In the genomic region with DNA sequence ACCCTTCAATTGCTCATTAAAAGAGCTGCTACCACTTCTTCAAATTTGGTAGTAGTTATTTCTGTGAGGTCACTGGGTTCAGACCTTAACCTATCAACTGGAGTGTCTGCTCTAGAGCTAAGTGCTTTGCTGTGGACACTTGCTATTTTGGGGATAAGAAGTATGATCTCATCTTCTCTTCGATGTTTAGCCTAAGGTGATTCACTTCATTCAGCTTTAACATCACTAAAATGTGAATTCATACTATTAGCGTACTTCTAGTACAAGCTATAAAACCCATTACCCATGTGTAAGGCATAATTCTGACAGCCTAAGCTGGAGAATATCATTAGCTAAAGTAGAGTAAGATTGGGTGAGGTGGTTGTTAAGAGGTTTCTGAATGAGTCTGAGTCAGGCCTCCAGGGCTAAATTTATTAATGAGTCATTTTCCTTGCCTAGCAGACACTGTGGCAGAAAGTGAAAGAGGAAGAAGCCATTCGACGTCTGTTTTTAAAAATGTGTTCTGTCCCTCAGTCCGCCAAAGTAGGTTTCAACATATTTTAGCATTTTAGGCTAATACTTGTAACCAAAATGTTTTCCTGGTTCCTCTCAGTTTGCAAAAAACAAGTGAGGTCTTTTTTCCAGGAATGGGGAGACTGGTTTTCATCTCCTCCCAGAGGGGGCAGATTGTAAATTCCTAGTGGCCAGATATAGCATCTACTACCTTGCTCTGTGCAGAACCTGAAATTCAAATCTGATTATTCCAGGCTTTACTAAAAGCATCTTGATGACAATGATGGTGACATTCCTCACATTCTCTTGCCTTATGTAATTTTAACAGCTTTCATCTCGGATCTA, we compare ENCODE assay signal across 8 cellular contexts.
DNase-seq lines count a peak whose midpoint lies in the region; ATAC-seq and TF ChIP-seq lines count a peak whose summit lies in the region.

No MANE protein-coding gene starts in this region.

- TF ChIP-seq CTCF in epithelial cell of esophagus (IDR thresholded peaks at IDR 0.05; ENCODE audit: insufficient read depth, low read depth, low read length, missing control alignments) = peak; percentile 44

- peak overlapping the region; percentile 23 to 26 for H3K4me3 ChIP-seq in CD4-positive, alpha-beta memory T cell (ENCODE audit: low read length in 2 of 2)
- peak overlapping the region; percentile 31 for H3K4me3 ChIP-seq in SJCRH30
- H3K4me3 ChIP-seq in epithelial cell of esophagus (ENCODE audit: low read length) = peak overlapping the region; percentile 26
- peak overlapping the region; percentile 30 for H3K4me3 ChIP-seq in naive thymus-derived CD4-positive, alpha-beta T cell (ENCODE audit: low read length)

- intact Hi-C loops in CD4-positive, alpha-beta memory T cell (cut with micrococcal nuclease) = no loop called here
- intact Hi-C loops in naive thymus-derived CD4-positive, alpha-beta T cell (cut with micrococcal nuclease) = no loop called here

- H3K4me1 ChIP-seq in CD4-positive, alpha-beta memory T cell (ENCODE audit: insufficient read depth, low read length) = peaks cover 13% of the 10 kb centered on the region
- H3K4me1 ChIP-seq in SJCRH30 = peaks cover 7% of the 10 kb centered on the region
- H3K4me1 ChIP-seq in naive thymus-derived CD4-positive, alpha-beta T cell (ENCODE audit: control insufficient read depth in 2 of 2, insufficient read depth in 2 of 2, low read length in 2 of 2) = no peaks in the 10 kb centered on the region

- ATAC-seq in GM19395 (IDR thresholded peaks at IDR 0.05; ENCODE audit: unreplicated experiment) (peak; percentile 99), HG03196 (IDR thresholded peaks at IDR 0.05; ENCODE audit: unreplicated experiment) (peak; percentile 98)
- peak; percentile 92 for ATAC-seq in naive thymus-derived CD4-positive, alpha-beta T cell

- no peaks in the 10 kb centered on the region for H3K9me3 ChIP-seq in CD4-positive, alpha-beta memory T cell (ENCODE audit: control insufficient read depth in 1 of 2, low read length in 2 of 2)
- no peaks in the 10 kb centered on the region; the same call in 1 of the 2 replicates for H3K9me3 ChIP-seq in SJCRH30 (replicated peaks)
- no peaks in the 10 kb centered on the region for H3K9me3 ChIP-seq in naive thymus-derived CD4-positive, alpha-beta T cell (ENCODE audit: control insufficient read depth in 2 of 3, low read length in 3 of 3)

- H3K36me3 Mint-ChIP-seq in CD4-positive, alpha-beta memory T cell = no peaks in the 10 kb centered on the region
- H3K36me3 Mint-ChIP-seq in naive thymus-derived CD4-positive, alpha-beta T cell = peaks cover 0 to 2% (median 0%) of the 10 kb centered on the region in 5 donors

- H3K27me3 Mint-ChIP-seq in CD4-positive, alpha-beta memory T cell = peaks cover 0 to 2% of the 10 kb centered on the region in 2 donors
- H3K27me3 Mint-ChIP-seq in naive thymus-derived CD4-positive, alpha-beta T cell = peaks cover 0 to 21% (median 7%) of the 10 kb centered on the region in 5 donors

- peak overlapping the region in 6 of 7 donors; percentile 4 to 72 (median 39) for H3K27ac Mint-ChIP-seq in CD4-positive, alpha-beta memory T cell
- H3K27ac Mint-ChIP-seq in naive thymus-derived CD4-positive, alpha-beta T cell = peak overlapping the region in 1 of 9 donors; percentile 47

- H3K27ac ChIP-seq in CD4-positive, alpha-beta memory T cell (ENCODE audit: low read depth, low read length) = no peak overlapping the region
- H3K27ac ChIP-seq in SJCRH30 = peak overlapping the region; percentile 16
- no peak overlapping the region for H3K27ac ChIP-seq in naive thymus-derived CD4-positive, alpha-beta T cell (ENCODE audit: low read depth, low read length)

- CTCF ChIA-PET in CD4-positive, alpha-beta memory T cell (lab: Charles Lee; ENCODE audit: partially characterized antibody) = no interaction called here
- CTCF ChIA-PET in naive thymus-derived CD4-positive, alpha-beta T cell (lab: Charles Lee) = no interaction called here

- H3K27me3 ChIP-seq in CD4-positive, alpha-beta memory T cell (ENCODE audit: insufficient read depth, low read length) = no peaks in the 10 kb centered on the region
- H3K27me3 ChIP-seq in SJCRH30 = no peaks in the 10 kb centered on the region
- H3K27me3 ChIP-seq in naive thymus-derived CD4-positive, alpha-beta T cell (ENCODE audit: control insufficient read depth in 2 of 2, insufficient read depth in 2 of 2, low read length in 2 of 2) = no peaks in the 10 kb centered on the region

- POLR2A ChIA-PET in CD4-positive, alpha-beta memory T cell (lab: Charles Lee; ENCODE audit: partially characterized antibody) = interaction anchor here (0.6 kb wide), 1 partner anchor 213 kb away, joined by 3 read pairs; no protein-coding TSS in a partner anchor
- POLR2A ChIA-PET in naive thymus-derived CD4-positive, alpha-beta T cell (lab: Charles Lee) = no interaction called here

- no peaks in the 10 kb centered on the region for H3K36me3 ChIP-seq in CD4-positive, alpha-beta memory T cell (ENCODE audit: insufficient read depth, low read length)
- H3K36me3 ChIP-seq in SJCRH30 = no peaks in the 10 kb centered on the region
- no peaks in the 10 kb centered on the region for H3K36me3 ChIP-seq in naive thymus-derived CD4-positive, alpha-beta T cell (ENCODE audit: control insufficient read depth in 2 of 3, insufficient read depth in 3 of 3, low read length in 3 of 3)

- peaks cover 13 to 22% (median 18%) of the 10 kb centered on the region in 4 donors for H3K4me1 Mint-ChIP-seq in CD4-positive, alpha-beta memory T cell
- H3K4me1 Mint-ChIP-seq in naive thymus-derived CD4-positive, alpha-beta T cell = peaks cover 0 to 12% (median 11%) of the 10 kb centered on the region in 7 donors

- DNase-seq in CD4-positive, alpha-beta memory T cell = peak in 4 of 5 donors; percentile 3 to 13 (median 8)
- DNase-seq in SJCRH30 (peak in 1 of 2 experiments; percentile 29), epithelial cell of esophagus (ENCODE audit: low read depth) (peak; percentile 91), NCI-H2107 treated with DMSO at 0.1 percent for 48 hours (lab: John Stamatoyannopoulos, UW; ENCODE audit: unreplicated experiment) (no peak), occipital lobe (lab: John Stamatoyannopoulos, UW) (no peak)
- no peak for DNase-seq in naive thymus-derived CD4-positive, alpha-beta T cell

- peaks cover 0 to 3% (median 0%) of the 10 kb centered on the region in 8 donors for H3K9me3 Mint-ChIP-seq in CD4-positive, alpha-beta memory T cell
- peaks cover 0 to 2% (median 0%) of the 10 kb centered on the region in 11 donors for H3K9me3 Mint-ChIP-seq in naive thymus-derived CD4-positive, alpha-beta T cell

- H3K4me3 Mint-ChIP-seq in CD4-positive, alpha-beta memory T cell = peak overlapping the region; percentile 28 to 79 (median 57)
- H3K4me3 Mint-ChIP-seq in naive thymus-derived CD4-positive, alpha-beta T cell = peak overlapping the region in 7 of 10 donors; percentile 0 to 53 (median 29)

Comparison
In these comparisons a context has a peak if more than half of its experiments do, and no peak if none do; other contexts are left out.
1. DNase-seq: peak in CD4-positive, alpha-beta memory T cell (4 of 5) and epithelial cell of esophagus (single experiment); none in naive thymus-derived CD4-positive, alpha-beta T cell (0 of 9), NCI-H2107 treated with DMSO at 0.1 percent for 48 hours (single experiment) and occipital lobe (single experiment).
2. Peak in every context shown above with its lines, with median percentiles within 50 percentile points of each other: H3K4me3 ChIP-seq and ATAC-seq.